In the genomic region with DNA sequence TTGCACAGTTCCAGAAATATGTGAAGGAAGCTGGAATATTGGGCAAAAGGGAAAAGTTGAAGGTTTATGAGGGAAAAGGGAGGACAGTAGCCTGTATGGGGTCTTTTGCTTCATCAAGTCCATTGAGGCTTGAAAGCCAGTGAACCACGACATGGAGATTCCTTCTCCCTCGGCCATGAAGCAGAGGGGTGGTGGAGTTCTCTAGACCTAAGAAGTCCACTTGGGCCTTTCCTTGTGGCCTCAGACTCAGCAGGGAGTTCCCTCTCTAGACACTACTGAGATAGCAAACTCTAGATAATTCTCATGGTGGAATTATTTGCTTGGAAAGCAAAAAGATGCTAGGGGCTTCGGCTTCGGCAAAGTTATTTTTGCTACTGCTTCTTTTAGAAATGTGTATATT, we compare ENCODE assay signal across 23 cellular contexts.
DNase-seq lines count a peak whose midpoint lies in the region; ATAC-seq and TF ChIP-seq lines count a peak whose summit lies in the region.
"Had no signal": no experiment of that assay in that cellular context is flagged by ENCODE, and none has a peak within 500 bp of the region (broad histone marks: within the 10 kb centered on the region; RNA-seq: fewer than 3 reads in every experiment).

No MANE protein-coding gene starts in this region.

- H2AFZ ChIP-seq in mesenchymal stem cell (ENCODE audit: low read depth, low read length), result no peak overlapping the region

- H3K9me3 ChIP-seq in breast epithelium, result no peaks in the 10 kb centered on the region
- no peaks in the 10 kb centered on the region for H3K9me3 ChIP-seq in mesenchymal stem cell (ENCODE audit: control insufficient read depth, low read length)
- H3K9me3 ChIP-seq: heart left ventricle, psoas muscle, sigmoid colon, thoracic aorta, uterus had no signal

- peak overlapping the region; percentile 86 for H4K91ac ChIP-seq in mesenchymal stem cell (ENCODE audit: low read length)

- no peak overlapping the region for H3K14ac ChIP-seq in mesenchymal stem cell (ENCODE audit: low read length in 2 of 2)

- H3K27ac Mint-ChIP-seq in MCF 10A (ENCODE audit: low read depth, unreplicated experiment), result peak overlapping the region; percentile 70
- peak overlapping the region; percentile 95 for H3K27ac Mint-ChIP-seq in chondrocyte (ENCODE audit: unreplicated experiment)
- no peak overlapping the region for H3K27ac Mint-ChIP-seq in T-cell
- H3K27ac Mint-ChIP-seq: activated CD4-positive, alpha-beta T cell treated with anti-CD3 and anti-CD28 coated beads for 36 hours; CD4-positive, alpha-beta T cell; T-helper 2 cell treated with Interferon-gamma antibody and Interleukin-4, amounts not matched to agents 5 μg/mL and 100 μg/mL, for 36 hours had no signal

- no peak overlapping the region for H3K4me2 ChIP-seq in mesenchymal stem cell (ENCODE audit: low read length, poor library complexity, severe bottlenecking)

- H3K4ac ChIP-seq in mesenchymal stem cell (ENCODE audit: low read depth in 1 of 2, low read length in 2 of 2), result peak overlapping the region; percentile 37 to 71

- H3K9ac ChIP-seq in mesenchymal stem cell (ENCODE audit: low read length), result no peak overlapping the region

- H4K8ac ChIP-seq in mesenchymal stem cell (ENCODE audit: low read length), result no peak overlapping the region

- peak overlapping the region; percentile 94 for H2AK5ac ChIP-seq in mesenchymal stem cell (ENCODE audit: low read length, severe bottlenecking)

- H3K4me1 ChIP-seq in breast epithelium (no peaks in the 10 kb centered on the region), mesenchymal stem cell (ENCODE audit: control insufficient read depth, insufficient read depth, low read depth, low read length) (peaks cover 13% of the 10 kb centered on the region)
- H3K4me1 ChIP-seq: heart left ventricle, psoas muscle, uterus had no signal

- 47% methylated on average over 2 of the region's 4 CpGs for WGBS in mesenchymal stem cell

- peak overlapping the region; percentile 7 to 92 for H2BK12ac ChIP-seq in mesenchymal stem cell (ENCODE audit: low read length in 2 of 2)

- peak overlapping the region; percentile 66 for H2BK120ac ChIP-seq in mesenchymal stem cell (ENCODE audit: low read depth, low read length)

- POLR2A ChIA-PET in MCF 10A (lab: Yijun Ruan, JAX) (interaction anchor here (1.0 to 2.3 kb wide), 4 partner anchors 78 to 154 kb away, joined by 4 to 7 read pairs (median 6); a partner anchor contains a TSS), T-cell (lab: Charles Lee) (no interaction called here)

- H3K9me3 Mint-ChIP-seq in MCF 10A (ENCODE audit: unreplicated experiment), result no peaks in the 10 kb centered on the region
- H3K9me3 Mint-ChIP-seq in chondrocyte (ENCODE audit: low read depth), result no peaks in the 10 kb centered on the region
- no peaks in the 10 kb centered on the region for H3K9me3 Mint-ChIP-seq in T-cell
- H3K9me3 Mint-ChIP-seq: CD4-positive, alpha-beta T cell; T-helper 2 cell treated with Interferon-gamma antibody and Interleukin-4, amounts not matched to agents 5 μg/mL and 100 μg/mL, for 36 hours had no signal

- TSS peak; percentile 40 for BruUV-seq in MCF 10A (replicated peaks; lab: Mats Ljungman, UMichigan)

- DNase-seq in MCF 10A (ENCODE audit: unreplicated experiment), result no peak
- no peak for DNase-seq in breast epithelium (ENCODE audit: low spot score in 2 of 2)
- no peak for DNase-seq in chondrocyte (ENCODE audit: low spot score)
- no peak for DNase-seq in mesenchymal stem cell
- DNase-seq in NK-92 treated with Interleukin-12 subunit alpha and Interleukin-12 subunit beta, amount 100 ng/mL, for 24 hours (lab: John Stamatoyannopoulos, UW), result no peak
- no peak for DNase-seq in NCI-H446 treated with DMSO at 0.1 percent for 48 hours (lab: John Stamatoyannopoulos, UW)
- DNase-seq in T-cell, result no peak
- no peak for DNase-seq in dermis blood vessel endothelial cell
- DNase-seq: activated CD4-positive, alpha-beta T cell treated with anti-CD3 and anti-CD28 coated beads for 36 hours; activated effector memory CD4-positive, alpha-beta T cell treated with anti-CD3 and anti-CD28 coated beads, Interleukin-2, amount 50 U/mL, for 16 hours; AML-193; CD4-positive, alpha-beta T cell; DMS 273 treated with DMSO at 0.1 percent for 48 hours; heart left ventricle; NCI-H1105; NCI-H2029; NCI-H69; psoas muscle; sigmoid colon; stimulated activated naive CD8-positive, alpha-beta T cell treated with anti-CD3 and anti-CD28 coated beads, Interleukin-15, Interleukin-2, amounts not matched to agents 100 U/mL and 50 U/mL, for 24 hours; uterus had no signal

- no peak for TF ChIP-seq POLR2A in breast epithelium (IDR thresholded peaks at IDR 0.05)

- H3K27me3 Mint-ChIP-seq in MCF 10A (ENCODE audit: insufficient read depth, unreplicated experiment) (no peaks in the 10 kb centered on the region), chondrocyte (ENCODE audit: low read depth) (no peaks in the 10 kb centered on the region), T-cell (peaks cover 40 to 50% of the 10 kb centered on the region in 2 donors)

- H3K4me3 ChIP-seq in breast epithelium, result no peak overlapping the region
- H3K4me3 ChIP-seq in mesenchymal stem cell (ENCODE audit: insufficient read depth in 1 of 2, low read depth in 1 of 2, low read length in 2 of 2), result no peak overlapping the region
- H3K4me3 ChIP-seq: heart left ventricle, psoas muscle, sigmoid colon, thoracic aorta, uterus had no signal

- H3K36me3 ChIP-seq in breast epithelium, result no peaks in the 10 kb centered on the region
- H3K36me3 ChIP-seq in mesenchymal stem cell (ENCODE audit: control insufficient read depth in 1 of 2, insufficient read depth in 2 of 2, low read depth in 1 of 2, low read length in 2 of 2), result no peaks in the 10 kb centered on the region
- H3K36me3 ChIP-seq: heart left ventricle, sigmoid colon, thoracic aorta, uterus had no signal

- no peak overlapping the region for H3K4me3 Mint-ChIP-seq in MCF 10A (ENCODE audit: unreplicated experiment)
- H3K4me3 Mint-ChIP-seq in chondrocyte (ENCODE audit: unreplicated experiment), result no peak overlapping the region
- no peak overlapping the region for H3K4me3 Mint-ChIP-seq in T-cell
- H3K4me3 Mint-ChIP-seq: activated CD4-positive, alpha-beta T cell treated with anti-CD3 and anti-CD28 coated beads for 36 hours; CD4-positive, alpha-beta T cell; T-helper 2 cell treated with Interferon-gamma antibody and Interleukin-4, amounts not matched to agents 5 μg/mL and 100 μg/mL, for 36 hours had no signal

- no peaks in the 10 kb centered on the region for H3K27me3 ChIP-seq in breast epithelium
- H3K27me3 ChIP-seq in mesenchymal stem cell (ENCODE audit: control insufficient read depth in 1 of 2, insufficient read depth in 1 of 2, low read length in 2 of 2), result no peaks in the 10 kb centered on the region
- H3K27me3 ChIP-seq: sigmoid colon, uterus had no signal

- H3K79me1 ChIP-seq in mesenchymal stem cell (replicated peaks; ENCODE audit: low read length, poor library complexity, severe bottlenecking), result no peaks in the 10 kb centered on the region

- CTCF ChIA-PET in MCF 10A (lab: Yijun Ruan, JAX), result interaction anchor here (1.1 kb wide), 1 partner anchor 153 kb away, joined by 5 read pairs; no protein-coding TSS in a partner anchor
- CTCF ChIA-PET in T-cell (lab: Charles Lee), result no interaction called here

- peak overlapping the region; percentile 1 for H2BK15ac ChIP-seq in mesenchymal stem cell (ENCODE audit: low read depth, poor library complexity, severe bottlenecking)

- H3K36me3 Mint-ChIP-seq in MCF 10A (ENCODE audit: insufficient read depth, unreplicated experiment) (no peaks in the 10 kb centered on the region), chondrocyte (ENCODE audit: low read depth) (no peaks in the 10 kb centered on the region), T-cell (no peaks in the 10 kb centered on the region)

- peak overlapping the region; percentile 24 for H2BK5ac ChIP-seq in mesenchymal stem cell (ENCODE audit: low read depth, low read length, poor library complexity, severe bottlenecking)

- no peak for ATAC-seq in T-cell (replicated peaks in 1 of 4)
- ATAC-seq: activated CD4-positive, alpha-beta T cell treated with anti-CD3 and anti-CD28 coated beads for 36 hours; heart left ventricle; psoas muscle; stimulated activated naive CD8-positive, alpha-beta T cell treated with anti-CD3 and anti-CD28 coated beads, Interleukin-15, Interleukin-2, amounts not matched to agents 100 U/mL and 50 U/mL, for 24 hours had no signal

- intact Hi-C loops in MCF 10A (cut with micrococcal nuclease), result no loop called here
- intact Hi-C loops in breast epithelium (cut with DNase I; ENCODE audit: low total_unique reads), result no loop called here

- peak overlapping the region; percentile 72 to 79 for H3K18ac ChIP-seq in mesenchymal stem cell (ENCODE audit: low read depth in 1 of 2, low read length in 2 of 2)

- H3K27ac ChIP-seq in breast epithelium, result no peak overlapping the region
- H3K27ac ChIP-seq in mesenchymal stem cell (ENCODE audit: low read length, poor library complexity, severe bottlenecking), result peak overlapping the region; percentile 91
- H3K27ac ChIP-seq: heart left ventricle, psoas muscle, sigmoid colon, thoracic aorta, uterus had no signal

- no peak overlapping the region for H3K23ac ChIP-seq in mesenchymal stem cell (ENCODE audit: low read length in 2 of 2)

- TF ChIP-seq CTCF in MCF 10A (IDR thresholded peaks at IDR 0.05; ENCODE audit: unreplicated experiment), result no peak
- TF ChIP-seq CTCF in breast epithelium (IDR thresholded peaks at IDR 0.05), result no peak
- TF ChIP-seq CTCF in chondrocyte (IDR thresholded peaks at IDR 0.05), result no peak

- H3K4me1 Mint-ChIP-seq in MCF 10A (ENCODE audit: insufficient read depth, unreplicated experiment) (peaks cover 35% of the 10 kb centered on the region), chondrocyte (ENCODE audit: low read depth) (peaks cover 66% of the 10 kb centered on the region), T-cell (no peaks in the 10 kb centered on the region)
- H3K4me1 Mint-ChIP-seq: activated CD4-positive, alpha-beta T cell treated with anti-CD3 and anti-CD28 coated beads for 36 hours had no signal

Comparison
In these comparisons a context has a peak if more than half of its experiments do, and no peak if none do; other contexts are left out.
1. H3K27ac Mint-ChIP-seq: peak in MCF 10A (single experiment) and chondrocyte (single experiment); none in T-cell (0 of 2).